Comparison of ENCODE assay signal across 1 cellular context in the genomic region with DNA sequence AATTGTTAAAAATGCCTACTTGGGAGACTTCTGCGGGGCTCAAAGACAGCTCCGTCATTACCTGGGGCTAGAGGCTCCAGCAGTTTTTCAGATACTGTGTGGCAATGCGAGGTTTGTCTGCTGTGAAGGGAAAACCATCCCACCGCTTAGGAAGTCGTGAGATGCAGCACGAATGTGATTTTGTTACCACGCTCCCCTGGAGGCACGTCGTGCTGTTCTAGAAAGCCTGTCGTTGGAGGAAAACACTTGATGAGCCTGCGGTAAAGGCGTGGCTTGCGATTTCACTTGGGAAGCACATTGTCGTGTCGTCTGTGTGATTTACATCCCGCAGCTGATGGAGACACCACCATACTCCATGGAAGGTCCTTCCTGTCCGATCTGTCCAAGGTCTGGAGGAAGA.
TF ChIP-seq lines count a peak whose summit lies in the region.

No MANE protein-coding gene starts in this region.

TF ChIP-seq in WTC11, 78 proteins besides CTCF, POLR2A, EP300 and RAD21:
- TF ChIP-seq, protein P1, sequence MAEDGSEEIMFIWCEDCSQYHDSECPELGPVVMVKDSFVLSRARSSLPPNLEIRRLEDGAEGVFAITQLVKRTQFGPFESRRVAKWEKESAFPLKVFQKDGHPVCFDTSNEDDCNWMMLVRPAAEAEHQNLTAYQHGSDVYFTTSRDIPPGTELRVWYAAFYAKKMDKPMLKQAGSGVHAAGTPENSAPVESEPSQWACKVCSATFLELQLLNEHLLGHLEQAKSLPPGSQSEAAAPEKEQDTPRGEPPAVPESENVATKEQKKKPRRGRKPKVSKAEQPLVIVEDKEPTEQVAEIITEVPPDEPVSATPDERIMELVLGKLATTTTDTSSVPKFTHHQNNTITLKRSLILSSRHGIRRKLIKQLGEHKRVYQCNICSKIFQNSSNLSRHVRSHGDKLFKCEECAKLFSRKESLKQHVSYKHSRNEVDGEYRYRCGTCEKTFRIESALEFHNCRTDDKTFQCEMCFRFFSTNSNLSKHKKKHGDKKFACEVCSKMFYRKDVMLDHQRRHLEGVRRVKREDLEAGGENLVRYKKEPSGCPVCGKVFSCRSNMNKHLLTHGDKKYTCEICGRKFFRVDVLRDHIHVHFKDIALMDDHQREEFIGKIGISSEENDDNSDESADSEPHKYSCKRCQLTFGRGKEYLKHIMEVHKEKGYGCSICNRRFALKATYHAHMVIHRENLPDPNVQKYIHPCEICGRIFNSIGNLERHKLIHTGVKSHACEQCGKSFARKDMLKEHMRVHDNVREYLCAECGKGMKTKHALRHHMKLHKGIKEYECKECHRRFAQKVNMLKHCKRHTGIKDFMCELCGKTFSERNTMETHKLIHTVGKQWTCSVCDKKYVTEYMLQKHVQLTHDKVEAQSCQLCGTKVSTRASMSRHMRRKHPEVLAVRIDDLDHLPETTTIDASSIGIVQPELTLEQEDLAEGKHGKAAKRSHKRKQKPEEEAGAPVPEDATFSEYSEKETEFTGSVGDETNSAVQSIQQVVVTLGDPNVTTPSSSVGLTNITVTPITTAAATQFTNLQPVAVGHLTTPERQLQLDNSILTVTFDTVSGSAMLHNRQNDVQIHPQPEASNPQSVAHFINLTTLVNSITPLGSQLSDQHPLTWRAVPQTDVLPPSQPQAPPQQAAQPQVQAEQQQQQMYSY (CRISPR knock-in tag; IDR thresholded peaks at IDR 0.05), result no peak
- TF ChIP-seq MXD4 (CRISPR knock-in tag; IDR thresholded peaks at IDR 0.05; ENCODE audit: borderline replicate concordance), result no peak
- no peak for TF ChIP-seq NFE2L1 (CRISPR knock-in tag; IDR thresholded peaks at IDR 0.05)
- TF ChIP-seq TP53 (CRISPR knock-in tag; IDR thresholded peaks at IDR 0.05), result no peak
- no peak for TF ChIP-seq IRF2 (CRISPR knock-in tag; IDR thresholded peaks at IDR 0.05; ENCODE audit: borderline replicate concordance, low read depth)
- TF ChIP-seq ZNF671 (CRISPR knock-in tag; IDR thresholded peaks at IDR 0.05), result no peak
- no peak for TF ChIP-seq NR1H2 (CRISPR knock-in tag; IDR thresholded peaks at IDR 0.05)
- no peak for TF ChIP-seq ZNF138 (CRISPR knock-in tag; conservative IDR thresholded peaks at IDR 0.05)
- TF ChIP-seq ELF4 (CRISPR knock-in tag; IDR thresholded peaks at IDR 0.05; ENCODE audit: low read depth), result no peak
- TF ChIP-seq, protein P2, sequence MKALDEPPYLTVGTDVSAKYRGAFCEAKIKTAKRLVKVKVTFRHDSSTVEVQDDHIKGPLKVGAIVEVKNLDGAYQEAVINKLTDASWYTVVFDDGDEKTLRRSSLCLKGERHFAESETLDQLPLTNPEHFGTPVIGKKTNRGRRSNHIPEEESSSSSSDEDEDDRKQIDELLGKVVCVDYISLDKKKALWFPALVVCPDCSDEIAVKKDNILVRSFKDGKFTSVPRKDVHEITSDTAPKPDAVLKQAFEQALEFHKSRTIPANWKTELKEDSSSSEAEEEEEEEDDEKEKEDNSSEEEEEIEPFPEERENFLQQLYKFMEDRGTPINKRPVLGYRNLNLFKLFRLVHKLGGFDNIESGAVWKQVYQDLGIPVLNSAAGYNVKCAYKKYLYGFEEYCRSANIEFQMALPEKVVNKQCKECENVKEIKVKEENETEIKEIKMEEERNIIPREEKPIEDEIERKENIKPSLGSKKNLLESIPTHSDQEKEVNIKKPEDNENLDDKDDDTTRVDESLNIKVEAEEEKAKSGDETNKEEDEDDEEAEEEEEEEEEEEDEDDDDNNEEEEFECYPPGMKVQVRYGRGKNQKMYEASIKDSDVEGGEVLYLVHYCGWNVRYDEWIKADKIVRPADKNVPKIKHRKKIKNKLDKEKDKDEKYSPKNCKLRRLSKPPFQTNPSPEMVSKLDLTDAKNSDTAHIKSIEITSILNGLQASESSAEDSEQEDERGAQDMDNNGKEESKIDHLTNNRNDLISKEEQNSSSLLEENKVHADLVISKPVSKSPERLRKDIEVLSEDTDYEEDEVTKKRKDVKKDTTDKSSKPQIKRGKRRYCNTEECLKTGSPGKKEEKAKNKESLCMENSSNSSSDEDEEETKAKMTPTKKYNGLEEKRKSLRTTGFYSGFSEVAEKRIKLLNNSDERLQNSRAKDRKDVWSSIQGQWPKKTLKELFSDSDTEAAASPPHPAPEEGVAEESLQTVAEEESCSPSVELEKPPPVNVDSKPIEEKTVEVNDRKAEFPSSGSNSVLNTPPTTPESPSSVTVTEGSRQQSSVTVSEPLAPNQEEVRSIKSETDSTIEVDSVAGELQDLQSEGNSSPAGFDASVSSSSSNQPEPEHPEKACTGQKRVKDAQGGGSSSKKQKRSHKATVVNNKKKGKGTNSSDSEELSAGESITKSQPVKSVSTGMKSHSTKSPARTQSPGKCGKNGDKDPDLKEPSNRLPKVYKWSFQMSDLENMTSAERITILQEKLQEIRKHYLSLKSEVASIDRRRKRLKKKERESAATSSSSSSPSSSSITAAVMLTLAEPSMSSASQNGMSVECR (CRISPR knock-in tag; IDR thresholded peaks at IDR 0.05; ENCODE audit: borderline replicate concordance), result no peak
- TF ChIP-seq ZNF219 (CRISPR knock-in tag; IDR thresholded peaks at IDR 0.05; ENCODE audit: borderline replicate concordance), result no peak
- TF ChIP-seq, protein P3, sequence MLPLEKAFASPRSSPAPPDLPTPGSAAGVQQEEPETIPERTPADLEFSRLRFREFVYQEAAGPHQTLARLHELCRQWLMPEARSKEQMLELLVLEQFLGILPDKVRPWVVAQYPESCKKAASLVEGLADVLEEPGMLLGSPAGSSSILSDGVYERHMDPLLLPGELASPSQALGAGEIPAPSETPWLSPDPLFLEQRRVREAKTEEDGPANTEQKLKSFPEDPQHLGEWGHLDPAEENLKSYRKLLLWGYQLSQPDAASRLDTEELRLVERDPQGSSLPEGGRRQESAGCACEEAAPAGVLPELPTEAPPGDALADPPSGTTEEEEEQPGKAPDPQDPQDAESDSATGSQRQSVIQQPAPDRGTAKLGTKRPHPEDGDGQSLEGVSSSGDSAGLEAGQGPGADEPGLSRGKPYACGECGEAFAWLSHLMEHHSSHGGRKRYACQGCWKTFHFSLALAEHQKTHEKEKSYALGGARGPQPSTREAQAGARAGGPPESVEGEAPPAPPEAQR (CRISPR knock-in tag; IDR thresholded peaks at IDR 0.05), result no peak
- no peak for TF ChIP-seq GABPB1 (CRISPR knock-in tag; IDR thresholded peaks at IDR 0.05)
